Comparison of ENCODE assay signal across 21 cellular contexts in genomic region chr1:115341948-115342347, GRCh38. TPM values are rescaled to one million over a fixed set of nuclear protein-coding genes. Genes with fewer than 3 reads are reported as not detected.
DNase-seq lines count a peak whose midpoint lies in the region; ATAC-seq, FAIRE-seq and TF ChIP-seq lines count a peak whose summit lies in the region.
"Had no signal": no experiment of that assay in that cellular context is flagged by ENCODE, and none has a peak within 500 bp of the region (broad histone marks: within the 10 kb centered on the region; RNA-seq: fewer than 3 reads in every experiment).

No MANE protein-coding gene starts in this region.

- no peak for ATAC-seq in GM18511 (IDR thresholded peaks at IDR 0.05; ENCODE audit: unreplicated experiment)
- ATAC-seq: GM12878, HCT116 had no signal

- FAIRE-seq in H1 (lab: Jason Lieb, UNC), result no peak
- FAIRE-seq: D721Med, GM12878 had no signal

- no peaks in the 10 kb centered on the region for H3K27me3 ChIP-seq in BLaER1
- no peaks in the 10 kb centered on the region for H3K27me3 ChIP-seq in BLaER1 treated with 17β-estradiol and CSF1 and Interleukin-3, amounts not matched to agents 10 nM and 100 nM
- H3K27me3 ChIP-seq in H1 (replicated peaks in 1 of 4; ENCODE audit: control insufficient read depth in 3 of 4, extremely low read depth in 1 of 4, insufficient read depth in 3 of 4, low read length in 3 of 4), result peaks cover 5 to 28% (median 21%) of the 10 kb centered on the region in 4 experiments
- peaks cover 46% of the 10 kb centered on the region for H3K27me3 ChIP-seq in neural progenitor cell
- H3K27me3 ChIP-seq in prostate gland (replicated peaks; ENCODE audit: insufficient read depth), result peaks cover 7% of the 10 kb centered on the region
- H3K27me3 ChIP-seq in sigmoid colon, result peaks cover 0 to 10% (median 10%) of the 10 kb centered on the region in 3 donors

- no peak for DNase-seq in H1 (ENCODE audit: low read depth in 1 of 2, low spot score in 2 of 2)
- peak; percentile 68 for DNase-seq in neural progenitor cell (ENCODE audit: low spot score)
- no peak for DNase-seq in prostate gland (ENCODE audit: low spot score)
- DNase-seq in NCI-H82 (lab: John Stamatoyannopoulos, UW), result no peak
- no peak for DNase-seq in sigmoid colon
- DNase-seq: CD4-positive, alpha-beta T cell; CD8-positive, alpha-beta memory T cell; DMS 273 treated with DMSO at 0.1 percent for 48 hours; DMS79; EL; GDM1; H9 had no signal

- no peak overlapping the region for H4K5ac ChIP-seq in H1 (ENCODE audit: insufficient read length, low read depth, low read length)

- 74% methylated on average over 2 of the region's 2 CpGs; no CpG with 5 or more reads in 1 of the 2 experiments for WGBS in H1 (ENCODE audit: extremely low coverage in 1 of 2, insufficient coverage in 1 of 2, insufficient read length in 1 of 2, insufficient replicate concordance in 2 of 2, low coverage in 1 of 2, low lambda C conversion rate in 2 of 2, missing lambda C conversion rate in 1 of 2), 2 experiments
- WGBS in prostate gland, result 96% methylated on average over 2 of the region's 2 CpGs
- 81 to 90% methylated on average over 2 of the region's 2 CpGs for WGBS in sigmoid colon, 2 donors

- H4K8ac ChIP-seq in H1 (ENCODE audit: extremely low read depth, insufficient read depth, low read length), result no peak overlapping the region

- no peak overlapping the region for H2BK120ac ChIP-seq in H1 (replicated peaks; ENCODE audit: low read depth, low read length)

- H3F3A ChIP-seq in neural progenitor cell (ENCODE audit: low read depth), result peaks cover 18% of the 10 kb centered on the region

- intact Hi-C loops in prostate gland (cut with DNase I), result no loop called here
- intact Hi-C loops in sigmoid colon (cut with DNase I), result loop anchor here (10.0 kb wide), 1 partner anchor 197 kb away; no protein-coding TSS in a partner anchor

- H3K4me3 Mint-ChIP-seq in neural progenitor cell, result no peak overlapping the region
- H3K4me3 Mint-ChIP-seq: CD14-positive monocyte; CD4-positive, alpha-beta T cell; CD8-positive, alpha-beta memory T cell; H9 had no signal

- CTCF ChIA-PET in H1 (lab: Charles Lee; ENCODE audit: partially characterized antibody), result no interaction called here

- no peak overlapping the region for H3K56ac ChIP-seq in H1 (replicated peaks; ENCODE audit: insufficient read length, low read depth, low read length)

- no peak overlapping the region for H2BK20ac ChIP-seq in H1 (ENCODE audit: low read length)

- no peak overlapping the region for H3K18ac ChIP-seq in H1 (ENCODE audit: extremely low read depth, low read length)

- H4K91ac ChIP-seq in H1 (replicated peaks; ENCODE audit: insufficient read length, low read length), result no peak overlapping the region

- H3K36me3 ChIP-seq in BLaER1 (no peaks in the 10 kb centered on the region), H1 (ENCODE audit: control insufficient read depth in 2 of 4, insufficient read depth in 4 of 4, low read length in 3 of 4) (no peaks in the 10 kb centered on the region), neural progenitor cell (no peaks in the 10 kb centered on the region), prostate gland (no peaks in the 10 kb centered on the region), sigmoid colon (no peaks in the 10 kb centered on the region)
- no peaks in the 10 kb centered on the region for H3K36me3 ChIP-seq in BLaER1 treated with 17β-estradiol and CSF1 and Interleukin-3, amounts not matched to agents 10 nM and 100 nM

- no peak overlapping the region for H3K9ac ChIP-seq in BLaER1
- H3K9ac ChIP-seq in BLaER1 treated with 17β-estradiol and CSF1 and Interleukin-3, amounts not matched to agents 10 nM and 100 nM, result no peak overlapping the region
- no peak overlapping the region for H3K9ac ChIP-seq in H1 (replicated peaks in 1 of 4; ENCODE audit: extremely low read depth in 1 of 4, low read depth in 3 of 4, low read length in 3 of 4)
- no peak overlapping the region for H3K9ac ChIP-seq in neural progenitor cell
- H3K9ac ChIP-seq: GM23248 had no signal

- no peaks in the 10 kb centered on the region for H3K79me1 ChIP-seq in H1 (ENCODE audit: low read depth, low read length)

- no peaks in the 10 kb centered on the region for H3K9me3 Mint-ChIP-seq in neural progenitor cell
- H3K9me3 Mint-ChIP-seq: CD4-positive, alpha-beta T cell had no signal

- peaks cover 8% of the 10 kb centered on the region; the same call in 1 of the 2 replicates for H3K23me2 ChIP-seq in H1 (ENCODE audit: low read depth, low read length)

- H3K27ac ChIP-seq in BLaER1 (peak overlapping the region; percentile 41; the same call in 1 of the 2 replicates), H1 (ENCODE audit: low read depth, low read length) (no peak overlapping the region), neural progenitor cell (no peak overlapping the region), prostate gland (no peak overlapping the region), sigmoid colon (no peak overlapping the region)
- H3K27ac ChIP-seq in BLaER1 treated with 17β-estradiol and CSF1 and Interleukin-3, amounts not matched to agents 10 nM and 100 nM, result peak overlapping the region in 6 of 11 experiments; percentile 29 to 66 (median 59); a peak in 6 of 22 replicates
- H3K27ac ChIP-seq: GM23248 had no signal

- no peak overlapping the region for H3K14ac ChIP-seq in H1 (ENCODE audit: insufficient read length)

- H4K20me1 ChIP-seq in BLaER1, result no peaks in the 10 kb centered on the region
- H4K20me1 ChIP-seq in BLaER1 treated with 17β-estradiol and CSF1 and Interleukin-3, amounts not matched to agents 10 nM and 100 nM, result no peaks in the 10 kb centered on the region; a peak in 1 of 22 replicates
- peaks cover 0 to 2% of the 10 kb centered on the region in 2 experiments for H4K20me1 ChIP-seq in H1 (replicated peaks in 1 of 2; ENCODE audit: control insufficient read depth in 1 of 2, insufficient read depth in 2 of 2, low read length in 2 of 2)
- H4K20me1 ChIP-seq in neural progenitor cell (ENCODE audit: low read depth), result peaks cover 4% of the 10 kb centered on the region

- no peak overlapping the region for H2BK15ac ChIP-seq in H1 (ENCODE audit: low read length)

- no peak overlapping the region for H3K4ac ChIP-seq in H1 (replicated peaks; ENCODE audit: insufficient read length, low read depth, low read length)

- H2AFZ ChIP-seq in H1 (ENCODE audit: low read length) (no peak overlapping the region), neural progenitor cell (replicated peaks) (no peak overlapping the region)
- H2AFZ ChIP-seq: GM23248 had no signal

- H2BK12ac ChIP-seq in H1 (ENCODE audit: low read depth, low read length), result no peak overlapping the region

- TF ChIP-seq CTCF in H1 (IDR thresholded peaks at IDR 0.05; ENCODE audit: control extremely low read depth in 1 of 3, insufficient read depth in 1 of 3, low read depth in 1 of 3, low read length in 3 of 3) (no peak), neural progenitor cell (IDR thresholded peaks at IDR 0.05) (no peak), prostate gland (IDR thresholded peaks at IDR 0.05) (no peak), sigmoid colon (IDR thresholded peaks at IDR 0.05) (no peak)

- H2BK5ac ChIP-seq in H1 (ENCODE audit: low read depth, low read length), result no peak overlapping the region

- POLR2A ChIA-PET in H1 (lab: Charles Lee; ENCODE audit: partially characterized antibody), result interaction anchor here (0.6 kb wide), 1 partner anchor 64 kb away, joined by 3 read pairs; no protein-coding TSS in a partner anchor

- TF ChIP-seq POLR2A in H1 (IDR thresholded peaks at IDR 0.05; ENCODE audit: control extremely low read depth in 1 of 2, low read depth in 2 of 2, low read length in 2 of 2) (no peak), prostate gland (IDR thresholded peaks at IDR 0.05) (no peak), sigmoid colon (IDR thresholded peaks at IDR 0.05) (no peak)

- no peak for TF ChIP-seq RAD21 in H1 (IDR thresholded peaks at IDR 0.05 in 1 of 2, conservative IDR thresholded peaks at IDR 0.05 in 1 of 2; ENCODE audit: low read depth in 2 of 2, low read length in 2 of 2)

- H2AK5ac ChIP-seq in H1 (ENCODE audit: low read depth, low read length), result no peak overlapping the region

- H3K4me3 ChIP-seq in BLaER1 (no peak overlapping the region), H1 (ENCODE audit: extremely low read depth in 1 of 4, insufficient read depth in 2 of 4, low read depth in 3 of 4, low read length in 4 of 4) (no peak overlapping the region), neural progenitor cell (no peak overlapping the region), prostate gland (no peak overlapping the region), sigmoid colon (no peak overlapping the region)
- no peak overlapping the region for H3K4me3 ChIP-seq in BLaER1 treated with 17β-estradiol and CSF1 and Interleukin-3, amounts not matched to agents 10 nM and 100 nM
- H3K4me3 ChIP-seq: GM12878, GM23248 had no signal

- H3K9me3 ChIP-seq in BLaER1 (peaks cover 14% of the 10 kb centered on the region), H1 (ENCODE audit: insufficient read depth in 2 of 2, low read depth in 1 of 2, low read length in 1 of 2) (no peaks in the 10 kb centered on the region), neural progenitor cell (ENCODE audit: low read depth) (no peaks in the 10 kb centered on the region), prostate gland (no peaks in the 10 kb centered on the region), sigmoid colon (no peaks in the 10 kb centered on the region)
- peaks cover 6 to 17% (median 14%) of the 10 kb centered on the region in 11 experiments; a peak in 18 of 22 replicates for H3K9me3 ChIP-seq in BLaER1 treated with 17β-estradiol and CSF1 and Interleukin-3, amounts not matched to agents 10 nM and 100 nM (replicated peaks in 1 of 11)

- TF ChIP-seq EP300 in H1 (IDR thresholded peaks at IDR 0.05; ENCODE audit: borderline replicate concordance in 1 of 2, low read depth in 2 of 2, low read length in 2 of 2) (no peak), sigmoid colon (IDR thresholded peaks at IDR 0.05) (no peak)

- H3K4me1 ChIP-seq in BLaER1 (peaks cover 44% of the 10 kb centered on the region), H1 (replicated peaks in 1 of 4; ENCODE audit: control insufficient read depth in 3 of 4, insufficient read depth in 4 of 4, low read length in 3 of 4) (peaks cover 0 to 6% (median 0%) of the 10 kb centered on the region in 4 experiments; a peak in 3 of 7 replicates), neural progenitor cell (peaks cover 15% of the 10 kb centered on the region), prostate gland (replicated peaks) (no peaks in the 10 kb centered on the region), sigmoid colon (peaks cover 0 to 18% (median 17%) of the 10 kb centered on the region in 4 donors)
- H3K4me1 ChIP-seq in BLaER1 treated with 17β-estradiol and CSF1 and Interleukin-3, amounts not matched to agents 10 nM and 100 nM, result peaks cover 22 to 49% (median 44%) of the 10 kb centered on the region in 10 experiments

- H3K4me2 ChIP-seq in BLaER1 (peak overlapping the region; percentile 56), H1 (ENCODE audit: insufficient read depth in 1 of 2, low read depth in 2 of 2, low read length in 2 of 2) (no peak overlapping the region), neural progenitor cell (peak overlapping the region; percentile 22)
- H3K4me2 ChIP-seq in BLaER1 treated with 17β-estradiol and CSF1 and Interleukin-3, amounts not matched to agents 10 nM and 100 nM, result peak overlapping the region; percentile 69 to 86 (median 77)

- no peaks in the 10 kb centered on the region for H3K79me2 ChIP-seq in H1 (ENCODE audit: control insufficient read depth in 1 of 2, insufficient read depth in 2 of 2, low read length in 2 of 2)
- no peaks in the 10 kb centered on the region for H3K79me2 ChIP-seq in neural progenitor cell (ENCODE audit: low read depth)

- H3K27me3 Mint-ChIP-seq in neural progenitor cell (ENCODE audit: insufficient read depth, low read depth), result peaks cover 35% of the 10 kb centered on the region

- H3K23ac ChIP-seq in H1 (ENCODE audit: insufficient read length), result no peak overlapping the region

- peaks cover 15% of the 10 kb centered on the region for H3K4me1 Mint-ChIP-seq in neural progenitor cell
- H3K4me1 Mint-ChIP-seq: CD8-positive, alpha-beta memory T cell had no signal

- H3K36me3 Mint-ChIP-seq in neural progenitor cell, result no peaks in the 10 kb centered on the region
- H3K36me3 Mint-ChIP-seq: CD8-positive, alpha-beta memory T cell had no signal

- H3K27ac Mint-ChIP-seq in neural progenitor cell, result no peak overlapping the region
- H3K27ac Mint-ChIP-seq: CD4-positive, alpha-beta T cell; CD8-positive, alpha-beta memory T cell; H9 had no signal

RNA-seq across cellular contexts. Expression of gene NGF, which starts 3.9 kb away (rescaled TPM):
- 0.63 TPM in 1 of 2 replicates, not detected in the other for total RNA-seq in H1 (2021; fragmentation: NEBNext Ultra II Directional; extraction: Animal tissue kit (Norgen Biotek cat#: 25700))
- polyA plus RNA-seq in H1 (2011; rRNA removed) (1.6 TPM in 2 replicates), sigmoid colon (1 to 10 TPM in 1 of 3 donors, not detected in 2; 1.3 TPM)
- 1.3 TPM for polyA plus RNA-seq in H1 (2011; cell fraction: cytosol; rRNA removed)
- polyA plus RNA-seq in H1 (2011; cell fraction: nucleus; rRNA removed), result 1.5 TPM
- polyA plus RNA-seq in H1 (2012, experiment 1 of 2), result 0.47 to 1.1 TPM (median 0.65 TPM) in 4 replicates
- polyA plus RNA-seq in H1 (2012, experiment 2 of 2), result 0.87 TPM
- polyA plus RNA-seq in H1 (2013, experiment 1 of 2), result 0.28 TPM
- polyA plus RNA-seq in H1 (2013, experiment 2 of 2), result 0.44 TPM
- polyA minus RNA-seq in H1 (2011; rRNA and poly(A)+ RNA removed), result 0.54 and 0.73 TPM in 2 replicates
- not detected for polyA minus RNA-seq in H1 (2011; cell fraction: cytosol; rRNA and poly(A)+ RNA removed)
- polyA minus RNA-seq in H1 (2011; cell fraction: nucleus; rRNA and poly(A)+ RNA removed), result not detected
- total RNA-seq in neural progenitor cell (ENCODE audit: low replicate concordance) (not detected in 2 replicates), prostate gland (1 to 10 TPM; 1.1 to 1.4 TPM), sigmoid colon (1 to 10 TPM in 3 of 4 donors, under 1 TPM in 1; 0.83 to 5.6 (median 4.7) TPM)
- total RNA-seq: CD4-positive, alpha-beta T cell; CD8-positive, alpha-beta memory T cell; GM12878; H4 had no signal
- polyA plus RNA-seq: CD14-positive monocyte; CD8-positive, alpha-beta memory T cell; GM12878 had no signal

Comparison
In these comparisons a context has a peak if more than half of its experiments do, and no peak if none do; other contexts are left out.
1. H3K27ac ChIP-seq: peak in BLaER1 (single experiment) and BLaER1 treated with 17β-estradiol and CSF1 and Interleukin-3, amounts not matched to agents 10 nM and 100 nM (6 of 11); none in H1 (single experiment), neural progenitor cell (single experiment), prostate gland (0 of 2) and sigmoid colon (0 of 4).
2. H3K4me2 ChIP-seq: peak in BLaER1 (single experiment), BLaER1 treated with 17β-estradiol and CSF1 and Interleukin-3, amounts not matched to agents 10 nM and 100 nM (11 of 11) and neural progenitor cell (single experiment); none in H1 (0 of 2).